11 cellular contexts compared by ENCODE assay signal in the genomic region with DNA sequence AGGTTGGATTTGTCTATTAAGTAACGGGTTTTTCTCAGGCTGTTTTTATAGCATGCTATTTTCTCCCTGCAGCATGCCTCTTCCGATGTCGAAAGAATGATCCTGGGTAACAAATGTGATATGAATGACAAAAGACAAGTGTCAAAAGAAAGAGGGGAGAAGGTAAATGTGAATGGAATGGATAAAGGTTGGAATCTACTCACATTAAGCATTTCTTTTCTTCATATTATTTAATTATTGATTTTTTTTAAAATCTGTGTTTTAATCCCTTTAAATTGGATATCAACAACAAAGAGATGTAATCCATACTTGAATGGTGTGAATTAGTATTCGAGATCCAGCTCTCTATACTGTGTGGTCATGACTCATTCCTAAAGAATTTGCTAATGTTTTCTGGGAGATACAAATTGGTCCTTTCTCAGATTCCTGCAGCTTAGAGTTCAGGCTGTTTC. TPM values are rescaled to one million over a fixed set of nuclear protein-coding genes. Genes with fewer than 3 reads are reported as not detected.
DNase-seq lines count a peak whose midpoint lies in the region; ATAC-seq and TF ChIP-seq lines count a peak whose summit lies in the region.
"Had no signal": no experiment of that assay in that cellular context is flagged by ENCODE, and none has a peak within 500 bp of the region (broad histone marks: within the 10 kb centered on the region; RNA-seq: fewer than 3 reads in every experiment).

No MANE protein-coding gene starts in this region.

- no peak for TF ChIP-seq CTCF in IMR-90 (conservative IDR thresholded peaks at IDR 0.05; ENCODE audit: low read depth, low read length)
- TF ChIP-seq CTCF in mammary epithelial cell (conservative IDR thresholded peaks at IDR 0.05 in 1 of 2, IDR thresholded peaks at IDR 0.05 in 1 of 2; ENCODE audit: extremely low read depth in 1 of 2, insufficient read depth in 1 of 2, low read depth in 1 of 2, low read length in 2 of 2) = no peak

- H3K27me3 ChIP-seq in IMR-90 (ENCODE audit: control insufficient read depth, insufficient read depth, low read length) = no peaks in the 10 kb centered on the region
- H3K27me3 ChIP-seq in mammary epithelial cell (ENCODE audit: insufficient read depth, low read length) = no peaks in the 10 kb centered on the region
- no peaks in the 10 kb centered on the region for H3K27me3 ChIP-seq in mesenchymal stem cell (ENCODE audit: control insufficient read depth in 1 of 2, insufficient read depth in 1 of 2, low read length in 2 of 2)

- H3K4ac ChIP-seq in IMR-90 (ENCODE audit: low read depth, low read length) (no peak overlapping the region), mesenchymal stem cell (ENCODE audit: low read depth in 1 of 2, low read length in 2 of 2) (no peak overlapping the region)

- H3K79me1 ChIP-seq in IMR-90 (ENCODE audit: low read depth in 1 of 2, low read length in 2 of 2) (peaks cover 16 to 25% of the 10 kb centered on the region in 2 experiments; a peak in 3 of 4 replicates), mesenchymal stem cell (replicated peaks; ENCODE audit: low read length, poor library complexity, severe bottlenecking) (peaks cover 12% of the 10 kb centered on the region)

- H3K36me3 ChIP-seq in IMR-90 (ENCODE audit: control insufficient read depth, insufficient read depth, low read length) (peaks cover 16% of the 10 kb centered on the region), mammary epithelial cell (ENCODE audit: insufficient read depth, low read length) (peaks cover 7% of the 10 kb centered on the region), mesenchymal stem cell (ENCODE audit: control insufficient read depth in 1 of 2, insufficient read depth in 2 of 2, low read depth in 1 of 2, low read length in 2 of 2) (peaks cover 2 to 52% of the 10 kb centered on the region in 2 experiments)

- no peak overlapping the region for H3K4me3 ChIP-seq in IMR-90 (ENCODE audit: insufficient read depth, low read depth, low read length)
- no peak overlapping the region for H3K4me3 ChIP-seq in mammary epithelial cell (replicated peaks in 1 of 3; ENCODE audit: insufficient read depth in 1 of 3, low read depth in 2 of 3, low read length in 3 of 3)
- no peak overlapping the region for H3K4me3 ChIP-seq in mesenchymal stem cell (ENCODE audit: insufficient read depth in 1 of 2, low read depth in 1 of 2, low read length in 2 of 2)
- H3K4me3 ChIP-seq: skin epidermis had no signal

- intact Hi-C loops in IMR-90 (cut with micrococcal nuclease) (loop anchor here (5.0 kb wide), 1 partner anchor 99 kb away; a partner anchor contains a TSS), mammary epithelial cell (cut with micrococcal nuclease) (no loop called here), Right ventricle myocardium inferior (cut with DNase I) (no loop called here)

- no peak overlapping the region for H4K8ac ChIP-seq in IMR-90 (ENCODE audit: low read depth in 2 of 2, low read length in 2 of 2)
- no peak overlapping the region for H4K8ac ChIP-seq in mesenchymal stem cell (ENCODE audit: low read length)

- no peak overlapping the region for H3K56ac ChIP-seq in IMR-90 (ENCODE audit: extremely low read depth, insufficient read depth, low read length)

- no peaks in the 10 kb centered on the region for H4K20me1 ChIP-seq in IMR-90 (ENCODE audit: insufficient read depth, low read length)
- H4K20me1 ChIP-seq in mammary epithelial cell (ENCODE audit: insufficient read depth, low read length) = no peaks in the 10 kb centered on the region

- ATAC-seq in IMR-90 (ENCODE audit: low read depth) = peak; percentile 82
- ATAC-seq in Right ventricle myocardium inferior = no peak

- BruUV-seq in IMR-90 (replicated peaks; lab: Mats Ljungman, UMichigan) (no TSS peak), mammary epithelial cell (replicated peaks; lab: Mats Ljungman, UMichigan) (no TSS peak)

- peaks cover 7% of the 10 kb centered on the region for H3K4me1 ChIP-seq in IMR-90 (ENCODE audit: control insufficient read depth, insufficient read depth, low read length)
- peaks cover 10% of the 10 kb centered on the region for H3K4me1 ChIP-seq in mammary epithelial cell (ENCODE audit: insufficient read depth, low read length)
- peaks cover 6% of the 10 kb centered on the region for H3K4me1 ChIP-seq in mesenchymal stem cell (ENCODE audit: control insufficient read depth, insufficient read depth, low read depth, low read length)

- H2AFZ ChIP-seq in IMR-90 (replicated peaks; ENCODE audit: low read length, poor library complexity) (no peak overlapping the region), mammary epithelial cell (ENCODE audit: low read depth, low read length) (no peak overlapping the region), mesenchymal stem cell (ENCODE audit: low read depth, low read length) (no peak overlapping the region)

- no peak overlapping the region for H2AK5ac ChIP-seq in IMR-90 (ENCODE audit: low read depth, low read length)
- H2AK5ac ChIP-seq in mesenchymal stem cell (ENCODE audit: low read length, severe bottlenecking) = no peak overlapping the region

- POLR2A ChIA-PET in IMR-90 (lab: Charles Lee; ENCODE audit: unreplicated experiment) = no interaction called here

- no peak overlapping the region for H4K91ac ChIP-seq in IMR-90 (ENCODE audit: insufficient read depth, low read depth, low read length)
- H4K91ac ChIP-seq in mesenchymal stem cell (ENCODE audit: low read length) = no peak overlapping the region

- no peak overlapping the region for H2BK12ac ChIP-seq in mesenchymal stem cell (ENCODE audit: low read length in 2 of 2)

- TF ChIP-seq POLR2A in IMR-90 (IDR thresholded peaks at IDR 0.05; ENCODE audit: low read depth, low read length) = no peak

- H2BK120ac ChIP-seq in IMR-90 (ENCODE audit: low read depth, low read length) = no peak overlapping the region
- no peak overlapping the region for H2BK120ac ChIP-seq in mesenchymal stem cell (ENCODE audit: low read depth, low read length)

- no peaks in the 10 kb centered on the region for H3K79me2 ChIP-seq in mammary epithelial cell (ENCODE audit: insufficient read depth, low read length)

- H3K18ac ChIP-seq in IMR-90 (ENCODE audit: low read depth, low read length) (no peak overlapping the region; the same call in 1 of the 2 replicates), mesenchymal stem cell (ENCODE audit: low read depth in 1 of 2, low read length in 2 of 2) (no peak overlapping the region)

- DNase-seq in COLO829 (ENCODE audit: low spot score) = peak; percentile 71
- peak; percentile 84 for DNase-seq in IMR-90
- peak; percentile 58 for DNase-seq in mammary epithelial cell
- peak; percentile 82 for DNase-seq in mesenchymal stem cell
- no peak for DNase-seq in DMS153 treated with DMSO at 0.1 percent for 48 hours (lab: John Stamatoyannopoulos, UW; ENCODE audit: unreplicated experiment)
- DNase-seq in Right ventricle myocardium inferior (ENCODE audit: missing footprints) = no peak
- DNase-seq in T1000 (lab: John Stamatoyannopoulos, UW) = no peak
- no peak for DNase-seq in Kasumi-1 (lab: John Stamatoyannopoulos, UW)
- DNase-seq: DMS53, NCI-H1436 treated with DMSO at 0.1 percent for 48 hours had no signal

- H3K14ac ChIP-seq in IMR-90 (replicated peaks; ENCODE audit: low read depth, low read length) (no peak overlapping the region), mesenchymal stem cell (ENCODE audit: low read length in 2 of 2) (no peak overlapping the region)

- H2BK5ac ChIP-seq in IMR-90 (ENCODE audit: low read depth, low read length, poor library complexity, severe bottlenecking) = no peak overlapping the region
- H2BK5ac ChIP-seq in mesenchymal stem cell (ENCODE audit: low read depth, low read length, poor library complexity, severe bottlenecking) = no peak overlapping the region

- no peak overlapping the region for H2BK15ac ChIP-seq in IMR-90 (ENCODE audit: low read depth, low read length)
- H2BK15ac ChIP-seq in mesenchymal stem cell (ENCODE audit: low read depth, poor library complexity, severe bottlenecking) = no peak overlapping the region

- peak overlapping the region; percentile 18; the same call in 1 of the 2 replicates for H3K4me2 ChIP-seq in IMR-90 (ENCODE audit: low read depth, low read length)
- no peak overlapping the region for H3K4me2 ChIP-seq in mammary epithelial cell (ENCODE audit: insufficient read depth, low read depth, low read length)
- H3K4me2 ChIP-seq in mesenchymal stem cell (ENCODE audit: low read length, poor library complexity, severe bottlenecking) = no peak overlapping the region

- in situ Hi-C loops in IMR-90 (cut with MboI; ENCODE audit: low sequenced_read_pairs) (no loop called here), mammary epithelial cell (cut with MboI; ENCODE audit: low sequenced_read_pairs in 2 of 2) (no loop called here)

- H2BK20ac ChIP-seq in IMR-90 (ENCODE audit: low read depth, low read length) = no peak overlapping the region

- H3K9me1 ChIP-seq in IMR-90 (ENCODE audit: insufficient read depth, low read length) = peaks cover 4% of the 10 kb centered on the region; the same call in 1 of the 2 replicates

- CTCF ChIA-PET in IMR-90 (lab: Yijun Ruan, JAX) = interaction anchor here (0.7 kb wide), 1 partner anchor 9 kb away, joined by 3 read pairs; no protein-coding TSS in a partner anchor
- CTCF ChIA-PET in mammary epithelial cell (lab: Charles Lee; ENCODE audit: low non-redundant PET) = no interaction called here

- no peak for TF ChIP-seq RAD21 in IMR-90 (IDR thresholded peaks at IDR 0.05; ENCODE audit: low read length)

- H3K9ac ChIP-seq in IMR-90 (ENCODE audit: low read depth, low read length) (no peak overlapping the region), mammary epithelial cell (ENCODE audit: insufficient read depth, low read length) (no peak overlapping the region), mesenchymal stem cell (ENCODE audit: low read length) (peak overlapping the region; percentile 40)

- dilution Hi-C loops in IMR-90 (cut with HindIII; ENCODE audit: low sequenced_read_pairs, unreplicated experiment) (no loop called here), mammary epithelial cell (cut with HindIII; ENCODE audit: low sequenced_read_pairs) (no loop called here)

- no peak overlapping the region for H3K23ac ChIP-seq in IMR-90 (ENCODE audit: low read depth, low read length)
- no peak overlapping the region for H3K23ac ChIP-seq in mesenchymal stem cell (ENCODE audit: low read length in 2 of 2)

- no peak overlapping the region for H3K27ac ChIP-seq in IMR-90 (ENCODE audit: insufficient read depth, low read length)
- H3K27ac ChIP-seq in mammary epithelial cell (ENCODE audit: insufficient read depth, low read depth, low read length) = no peak overlapping the region
- H3K27ac ChIP-seq in mesenchymal stem cell (ENCODE audit: low read length, poor library complexity, severe bottlenecking) = peak overlapping the region; percentile 90

- WGBS in IMR-90 (ENCODE audit: extremely low coverage in 2 of 2, insufficient read length in 1 of 2), 2 experiments = no CpG with 5 or more reads among the region's 4 CpGs
- 71% methylated on average over 4 of the region's 4 CpGs for WGBS in mammary epithelial cell (ENCODE audit: low coverage, missing lambda C conversion rate)
- WGBS in mesenchymal stem cell = 14% methylated on average over 4 of the region's 4 CpGs

- H3K9me3 ChIP-seq in IMR-90 (ENCODE audit: control insufficient read depth, insufficient read depth, low read length) = no peaks in the 10 kb centered on the region
- H3K9me3 ChIP-seq in mammary epithelial cell (replicated peaks; ENCODE audit: insufficient read depth, low read length) = peaks cover 2% of the 10 kb centered on the region
- no peaks in the 10 kb centered on the region for H3K9me3 ChIP-seq in mesenchymal stem cell (ENCODE audit: control insufficient read depth, low read length)

- no peak overlapping the region for H2AK9ac ChIP-seq in IMR-90 (replicated peaks; ENCODE audit: low read depth, low read length, poor library complexity)

- no peak overlapping the region for H4K5ac ChIP-seq in IMR-90 (ENCODE audit: low read depth, low read length)

RNA-seq across cellular contexts. Expression of a gene that starts 20.9 kb away (rescaled TPM):
- total RNA-seq in IMR-90 (2012; rRNA removed) (7.7 and 10.6 TPM in 2 replicates), mammary epithelial cell (10 to 100 TPM; 15.8 to 18.4 TPM), Right ventricle myocardium inferior (6.2 TPM)
- polyA plus RNA-seq in IMR-90 (2012; rRNA removed) (5.1 and 7.0 TPM in 2 replicates), mammary epithelial cell (4.9 TPM)
- polyA plus RNA-seq in IMR-90 (2012; cell fraction: cytosol; rRNA removed) = 2.7 and 3.8 TPM in 2 replicates
- polyA plus RNA-seq in IMR-90 (2012; cell fraction: nucleus; rRNA removed; ENCODE audit: low replicate concordance) = 2.8 and 16.0 TPM in 2 replicates
- 41.8 TPM for polyA minus RNA-seq in mammary epithelial cell
- polyA plus RNA-seq in mesenchymal stem cell (2013, experiment 1 of 2) = 18.6 TPM
- polyA plus RNA-seq in mesenchymal stem cell (2013, experiment 2 of 2) = 17.5 TPM

Comparison
In these comparisons a context has a peak if more than half of its experiments do, and no peak if none do; other contexts are left out.
1. DNase-seq: peak in COLO829 (single experiment), IMR-90 (single experiment), mammary epithelial cell (single experiment) and mesenchymal stem cell (single experiment); none in DMS153 treated with DMSO at 0.1 percent for 48 hours (single experiment), Right ventricle myocardium inferior (single experiment), T1000 (single experiment) and Kasumi-1 (0 of 2).